ENCODE assay signal across 15 cellular contexts in genomic region chr19:19650331-19650730, GRCh38. TPM values are rescaled to one million over a fixed set of nuclear protein-coding genes. Genes with fewer than 3 reads are reported as not detected.
A peak's percentile ranks its signal among the peaks of the same experiment; 100 is the strongest.
DNase-seq lines count a peak whose midpoint lies in the region; TF ChIP-seq lines count a peak whose summit lies in the region.
"Had no signal": no experiment of that assay in that cellular context is flagged by ENCODE, and none has a peak within 500 bp of the region (broad histone marks: within the 10 kb centered on the region; RNA-seq: fewer than 3 reads in every experiment).

No MANE protein-coding gene starts in this region.

- H2BK5ac ChIP-seq in neuronal stem cell (ENCODE audit: low read length), result no peak overlapping the region

- H3K36me3 Mint-ChIP-seq in activated T-cell treated with anti-CD3 and anti-CD28 coated beads, Interleukin-2, amount 50 U/mL, for 24 hours (ENCODE audit: low read depth), result peaks cover 94% of the 10 kb centered on the region
- H3K36me3 Mint-ChIP-seq: natural killer cell had no signal

- H2BK120ac ChIP-seq in neuronal stem cell (ENCODE audit: low read depth, low read length), result peak overlapping the region; percentile 39

- no peak overlapping the region for H2BK15ac ChIP-seq in neuronal stem cell (ENCODE audit: low read length)

- H3K14ac ChIP-seq in neuronal stem cell (ENCODE audit: low read length), result no peak overlapping the region

- no peaks in the 10 kb centered on the region for H3K4me1 Mint-ChIP-seq in activated T-cell treated with anti-CD3 and anti-CD28 coated beads, Interleukin-2, amount 50 U/mL, for 24 hours (ENCODE audit: low read depth)
- H3K4me1 Mint-ChIP-seq: brain had no signal

- no peak overlapping the region for H4K91ac ChIP-seq in neuronal stem cell (ENCODE audit: low read depth, low read length, poor library complexity)

- WGBS in neuronal stem cell (ENCODE audit: extremely low coverage in 2 of 2, insufficient read length in 2 of 2, insufficient replicate concordance in 1 of 2), 2 donors, result no CpG with 5 or more reads among the region's 9 CpGs

- no peak overlapping the region for H3K23ac ChIP-seq in neuronal stem cell (ENCODE audit: low read depth, low read length, poor library complexity)

- H3K27me3 ChIP-seq in neuronal stem cell (ENCODE audit: control insufficient read depth in 3 of 3, insufficient read depth in 3 of 3, low read depth in 1 of 3, low read length in 3 of 3), result no peaks in the 10 kb centered on the region
- H3K27me3 ChIP-seq: BLaER1, ovary had no signal

- H3K27me3 Mint-ChIP-seq in activated T-cell treated with anti-CD3 and anti-CD28 coated beads, Interleukin-2, amount 50 U/mL, for 24 hours, result no peaks in the 10 kb centered on the region
- H3K27me3 Mint-ChIP-seq: brain had no signal

- no peaks in the 10 kb centered on the region for H3K9me3 ChIP-seq in neuronal stem cell (replicated peaks in 1 of 2; ENCODE audit: control insufficient read depth in 2 of 2, insufficient read depth in 1 of 2, low read depth in 1 of 2, low read length in 2 of 2)
- H3K9me3 ChIP-seq: A549, BLaER1, ovary had no signal

- H2AFZ ChIP-seq in neuronal stem cell (ENCODE audit: low read length), result no peak overlapping the region

- H2BK12ac ChIP-seq in neuronal stem cell (ENCODE audit: low read length), result no peak overlapping the region

- no peak overlapping the region for H3K27ac ChIP-seq in neuronal stem cell (replicated peaks; ENCODE audit: low read length)
- H3K27ac ChIP-seq: A549, BLaER1, ovary had no signal

- no peak overlapping the region for H3K4me2 ChIP-seq in neuronal stem cell (ENCODE audit: insufficient read depth, low read length, poor library complexity, severe bottlenecking)
- H3K4me2 ChIP-seq: A549, BLaER1 had no signal

- no peak overlapping the region for H3K18ac ChIP-seq in neuronal stem cell (ENCODE audit: low read length)

- H3K4me3 Mint-ChIP-seq in activated T-cell treated with anti-CD3 and anti-CD28 coated beads, Interleukin-2, amount 50 U/mL, for 24 hours, result no peak overlapping the region
- H3K4me3 Mint-ChIP-seq: brain, natural killer cell had no signal

- no peak for DNase-seq in activated T-cell treated with anti-CD3 and anti-CD28 coated beads, Interleukin-2, amount 50 U/mL, for 24 hours
- no peak for DNase-seq in activated T-cell treated with anti-CD3 and anti-CD28 coated beads, Interleukin-2, amount 50 U/mL, for 48 hours
- DNase-seq in NB4 (ENCODE audit: low read depth) (peak; percentile 28), neuronal stem cell (ENCODE audit: low spot score) (no peak), mesenteric fat pad (ENCODE audit: low spot score) (no peak), NCI-H1417 treated with DMSO at 0.1 percent for 48 hours (lab: John Stamatoyannopoulos, UW) (no peak)
- DNase-seq: natural killer cell, NCI-H146, NCI-H524 treated with DMSO at 0.1 percent for 48 hours, ovary, SW 1271 had no signal

- H2AK5ac ChIP-seq in neuronal stem cell (ENCODE audit: low read depth, low read length), result no peak overlapping the region

- H3K9ac ChIP-seq in neuronal stem cell (ENCODE audit: low read depth, low read length, poor library complexity), result no peak overlapping the region
- H3K9ac ChIP-seq: BLaER1 had no signal

- H3K79me1 ChIP-seq in neuronal stem cell (ENCODE audit: low read depth, low read length), result peaks cover 10% of the 10 kb centered on the region

- H3K4me3 ChIP-seq in NB4 (ENCODE audit: low read depth, low read length), result no peak overlapping the region
- no peak overlapping the region for H3K4me3 ChIP-seq in neuronal stem cell (ENCODE audit: low read length in 2 of 2)
- H3K4me3 ChIP-seq: A549, BLaER1, ovary had no signal

- no peaks in the 10 kb centered on the region for H3K4me1 ChIP-seq in neuronal stem cell (ENCODE audit: control insufficient read depth in 2 of 2, insufficient read depth in 1 of 2, low read depth in 1 of 2, low read length in 2 of 2)
- H3K4me1 ChIP-seq: A549, BLaER1 had no signal

- H3K36me3 ChIP-seq in neuronal stem cell (replicated peaks in 1 of 2; ENCODE audit: control insufficient read depth in 2 of 2, insufficient read depth in 2 of 2, low read length in 2 of 2), result peaks cover 69 to 90% of the 10 kb centered on the region in 2 donors
- H3K36me3 ChIP-seq: ovary had no signal

- no peak overlapping the region for H3K4ac ChIP-seq in neuronal stem cell (ENCODE audit: low read length)

- H3K9me3 Mint-ChIP-seq in activated T-cell treated with anti-CD3 and anti-CD28 coated beads, Interleukin-2, amount 50 U/mL, for 24 hours, result no peaks in the 10 kb centered on the region
- H3K9me3 Mint-ChIP-seq: activated T-helper 2 cell treated with anti-CD3 and anti-CD28 coated beads, Interferon-gamma antibody, Interleukin-2, Interleukin-4, amounts not matched to agents 10 μg/mL and 5 μg/mL and 100 μg/mL, durations not matched to agents 14 hours and 24 hours and 36 hours; brain; natural killer cell had no signal

- peak overlapping the region; percentile 8 for H3K27ac Mint-ChIP-seq in activated T-cell treated with anti-CD3 and anti-CD28 coated beads, Interleukin-2, amount 50 U/mL, for 24 hours
- H3K27ac Mint-ChIP-seq: activated T-helper 2 cell treated with anti-CD3 and anti-CD28 coated beads, Interferon-gamma antibody, Interleukin-2, Interleukin-4, amounts not matched to agents 10 μg/mL and 5 μg/mL and 100 μg/mL, durations not matched to agents 14 hours and 24 hours and 36 hours had no signal

- TF ChIP-seq POLR2A in NB4 (IDR thresholded peaks at IDR 0.05; ENCODE audit: extremely low read depth, insufficient read length), result no peak

- no peak for TF ChIP-seq CTCF in NB4 (IDR thresholded peaks at IDR 0.05; ENCODE audit: low read depth, low read length)

- no peak overlapping the region for H4K8ac ChIP-seq in neuronal stem cell (ENCODE audit: low read depth, low read length)

RNA-seq across cellular contexts. Expression of gene GMIP, which starts 6.9 kb away (rescaled TPM):
- polyA plus RNA-seq in neuronal stem cell (2013, experiment 1 of 2), result 6.5 TPM
- 6.7 TPM for polyA plus RNA-seq in neuronal stem cell (2013, experiment 2 of 2)
- total RNA-seq in mesenteric fat pad, result 21.3 TPM

RNA-seq across cellular contexts. Expression of gene ATP13A1, which starts 13.1 kb away (rescaled TPM):
- 20.7 TPM for polyA plus RNA-seq in neuronal stem cell (2013, experiment 1 of 2)
- polyA plus RNA-seq in neuronal stem cell (2013, experiment 2 of 2), result 20.1 TPM
- total RNA-seq in mesenteric fat pad, result 38.4 TPM

RNA-seq across cellular contexts. Expression of gene ZNF101, which starts 18.3 kb away (rescaled TPM):
- 14.0 TPM for polyA plus RNA-seq in neuronal stem cell (2013, experiment 1 of 2)
- 14.0 TPM for polyA plus RNA-seq in neuronal stem cell (2013, experiment 2 of 2)
- total RNA-seq in mesenteric fat pad, result 7.3 TPM

RNA-seq across cellular contexts. Expression of gene LPAR2, which starts 22.3 kb away (rescaled TPM):
- 79.0 TPM for polyA plus RNA-seq in neuronal stem cell (2013, experiment 1 of 2)
- 73.0 TPM for polyA plus RNA-seq in neuronal stem cell (2013, experiment 2 of 2)
- 5.8 TPM for total RNA-seq in mesenteric fat pad

RNA-seq across cellular contexts. Expression of gene PBX4, which starts 31.8 kb away (rescaled TPM):
- polyA plus RNA-seq in neuronal stem cell (2013, experiment 1 of 2), result 6.9 TPM
- 7.0 TPM for polyA plus RNA-seq in neuronal stem cell (2013, experiment 2 of 2)
- 2.0 TPM for total RNA-seq in mesenteric fat pad
